ENCODE assay signal across 26 cellular contexts in the genomic region with DNA sequence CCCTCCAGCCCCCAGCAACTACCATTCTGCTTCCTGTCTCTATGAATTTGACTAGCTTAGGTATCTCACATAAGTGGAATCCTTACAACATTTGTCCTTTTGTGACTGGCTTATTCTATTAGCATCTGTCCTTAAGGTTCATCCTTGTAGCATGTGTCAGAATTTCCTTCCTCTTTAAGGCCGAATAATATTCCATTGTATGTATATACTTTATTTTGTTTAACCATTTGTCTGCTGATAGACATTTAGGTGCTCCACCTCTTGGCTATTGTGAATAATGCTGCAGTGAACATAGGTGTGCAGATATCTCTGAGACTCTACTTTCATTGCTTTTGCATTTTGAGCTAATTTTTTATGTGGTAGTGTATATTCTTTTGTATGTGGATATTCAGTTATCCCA.
A peak's percentile ranks its signal among the peaks of the same experiment; 100 is the strongest.
DNase-seq lines count a peak whose midpoint lies in the region; ATAC-seq, FAIRE-seq and TF ChIP-seq lines count a peak whose summit lies in the region.
"Had no signal": no experiment of that assay in that cellular context is flagged by ENCODE, and none has a peak within 500 bp of the region (broad histone marks: within the 10 kb centered on the region; RNA-seq: fewer than 3 reads in every experiment).

No MANE protein-coding gene starts in this region.

- peak; percentile 44 for FAIRE-seq in K562 (lab: Jason Lieb, UNC)
- FAIRE-seq: A549, GM12891, H1 had no signal

- H3K4me2 ChIP-seq in mammary epithelial cell (ENCODE audit: insufficient read depth, low read depth, low read length) (no peak overlapping the region), K562 (ENCODE audit: insufficient read depth, low read length) (no peak overlapping the region)
- H3K4me2 ChIP-seq: A549; BLaER1 treated with 17β-estradiol and CSF1 and Interleukin-3, amounts not matched to agents 10 nM and 100 nM had no signal

- DNase-seq in MCF 10A (ENCODE audit: unreplicated experiment) (no peak), mammary epithelial cell (no peak), K562 (ENCODE audit: extremely low read depth in 1 of 4, low spot score in 3 of 4) (no peak), foreskin keratinocyte (no peak), Calu3 (no peak)
- DNase-seq: 8988T; ACHN; AML-193; BE2C; CD4-positive, alpha-beta T cell; CD8-positive, alpha-beta memory T cell; DMS53; DMS79 treated with DMSO at 0.1 percent for 48 hours; GF-D8; GM23248; H7; HCEC 1CT; HFFc6 had no signal

- H3K9me3 Mint-ChIP-seq in MCF 10A (ENCODE audit: unreplicated experiment) (no peaks in the 10 kb centered on the region), Calu3 (ENCODE audit: low read depth, unreplicated experiment) (no peaks in the 10 kb centered on the region)
- H3K9me3 Mint-ChIP-seq in activated T-helper 17 cell treated with anti-CD3 and anti-CD28 coated beads, Interleukin-2, amount 50 U/mL, for 72 hours: no peaks in the 10 kb centered on the region
- H3K9me3 Mint-ChIP-seq: CD4-positive, alpha-beta T cell; CD8-positive, alpha-beta memory T cell; HFFc6 had no signal

- H3K79me2 ChIP-seq in mammary epithelial cell (ENCODE audit: insufficient read depth, low read length): peaks cover 24% of the 10 kb centered on the region
- H3K79me2 ChIP-seq in K562 (ENCODE audit: control insufficient read depth, insufficient read depth, low read length): 0 out of 3 replicates have a peak, but pooled peaks cover 3% of the 10 kb centered on the region

- no peaks in the 10 kb centered on the region for H3K27me3 ChIP-seq in mammary epithelial cell (ENCODE audit: insufficient read depth, low read length)
- no peaks in the 10 kb centered on the region for H3K27me3 ChIP-seq in K562 (ENCODE audit: control insufficient read depth in 2 of 2, insufficient read depth in 2 of 2, low read length in 2 of 2)
- no peaks in the 10 kb centered on the region for H3K27me3 ChIP-seq in foreskin keratinocyte
- H3K27me3 ChIP-seq: BE2C; BLaER1 treated with 17β-estradiol and CSF1 and Interleukin-3, amounts not matched to agents 10 nM and 100 nM had no signal

- H3K4me3 ChIP-seq in mammary epithelial cell (replicated peaks in 1 of 3; ENCODE audit: insufficient read depth in 1 of 3, low read depth in 2 of 3, low read length in 3 of 3) (no peak overlapping the region), HEK293 (ENCODE audit: low read depth, low read length) (no peak overlapping the region), K562 (no peak overlapping the region)
- H3K4me3 ChIP-seq: A549; BLaER1 treated with 17β-estradiol and CSF1 and Interleukin-3, amounts not matched to agents 10 nM and 100 nM; GM23248 had no signal

- H3K9ac ChIP-seq in mammary epithelial cell (ENCODE audit: insufficient read depth, low read length) (no peak overlapping the region), K562 (ENCODE audit: insufficient read depth in 1 of 2, low read depth in 2 of 2, low read length in 2 of 2) (no peak overlapping the region)
- H3K9ac ChIP-seq: BLaER1 treated with 17β-estradiol and CSF1 and Interleukin-3, amounts not matched to agents 10 nM and 100 nM; GM23248 had no signal

- H3K4me1 ChIP-seq in mammary epithelial cell (ENCODE audit: insufficient read depth, low read length) (no peaks in the 10 kb centered on the region), HEK293 (ENCODE audit: control insufficient read depth, insufficient read depth, low read length) (0 out of 2 replicates have a peak, but pooled peaks cover 3% of the 10 kb centered on the region), K562 (replicated peaks in 1 of 2; ENCODE audit: control insufficient read depth in 2 of 2, insufficient read depth in 2 of 2, low read length in 2 of 2) (no peaks in the 10 kb centered on the region), foreskin keratinocyte (no peaks in the 10 kb centered on the region)
- H3K4me1 ChIP-seq: BE2C had no signal

- no peaks in the 10 kb centered on the region for H4K20me1 ChIP-seq in mammary epithelial cell (ENCODE audit: insufficient read depth, low read length)
- H4K20me1 ChIP-seq in K562 (replicated peaks; ENCODE audit: control insufficient read depth, insufficient read depth, low read length): 0 out of 2 replicates have a peak, but pooled peaks cover 3% of the 10 kb centered on the region

- WGBS in mammary epithelial cell (ENCODE audit: low coverage, missing lambda C conversion rate): 74% methylated on average over 1 of the region's 1 CpG
- WGBS in K562 (ENCODE audit: insufficient coverage, low coverage, missing lambda C conversion rate): 12% methylated on average over 1 of the region's 1 CpG

- ATAC-seq in K562: no peak
- ATAC-seq in foreskin keratinocyte: no peak
- ATAC-seq in activated T-helper 17 cell treated with anti-CD3 and anti-CD28 coated beads, Interleukin-2, amount 50 U/mL, for 72 hours (replicated peaks): no peak
- no peak for ATAC-seq in HG03025 (IDR thresholded peaks at IDR 0.05; ENCODE audit: low FRiP score, unreplicated experiment)
- ATAC-seq: A549 had no signal

- H3K27me3 Mint-ChIP-seq in MCF 10A (ENCODE audit: insufficient read depth, unreplicated experiment): no peaks in the 10 kb centered on the region
- H3K27me3 Mint-ChIP-seq in activated T-helper 17 cell treated with anti-CD3 and anti-CD28 coated beads, Interleukin-2, amount 50 U/mL, for 72 hours: no peaks in the 10 kb centered on the region
- H3K27me3 Mint-ChIP-seq in Calu3 (ENCODE audit: unreplicated experiment): no peaks in the 10 kb centered on the region
- H3K27me3 Mint-ChIP-seq: CD4-positive, alpha-beta T cell; CD8-positive, alpha-beta memory T cell had no signal

- no peak overlapping the region for H2AFZ ChIP-seq in mammary epithelial cell (ENCODE audit: low read depth, low read length)
- H2AFZ ChIP-seq in K562 (ENCODE audit: low read depth, low read length): no peak overlapping the region
- H2AFZ ChIP-seq: GM23248 had no signal

- H3K27ac Mint-ChIP-seq in MCF 10A (ENCODE audit: low read depth, unreplicated experiment) (peak overlapping the region; percentile 4), Calu3 (ENCODE audit: unreplicated experiment) (no peak overlapping the region)
- H3K27ac Mint-ChIP-seq in activated T-helper 17 cell treated with anti-CD3 and anti-CD28 coated beads, Interleukin-2, amount 50 U/mL, for 72 hours: no peak overlapping the region
- H3K27ac Mint-ChIP-seq: CD14-positive monocyte; CD4-positive, alpha-beta T cell; HFFc6 had no signal

- CTCF ChIA-PET in MCF 10A (lab: Yijun Ruan, JAX) (no interaction called here), mammary epithelial cell (lab: Charles Lee; ENCODE audit: low non-redundant PET) (interaction anchor here (0.6 kb wide), 1 partner anchor 137 kb away, joined by 4 read pairs; no protein-coding TSS in a partner anchor), HEK293 (lab: Yijun Ruan, JAX) (interaction anchor here (0.6 kb wide), 1 partner anchor 68 kb away, joined by 3 read pairs; no protein-coding TSS in a partner anchor), K562 (lab: Yijun Ruan, JAX; ENCODE audit: low intra/inter-chr PET ratio) (no interaction called here), Calu3 (lab: Charles Lee) (no interaction called here)

- H3K4me3 Mint-ChIP-seq in MCF 10A (ENCODE audit: unreplicated experiment): no peak overlapping the region
- no peak overlapping the region for H3K4me3 Mint-ChIP-seq in activated T-helper 17 cell treated with anti-CD3 and anti-CD28 coated beads, Interleukin-2, amount 50 U/mL, for 72 hours
- no peak overlapping the region for H3K4me3 Mint-ChIP-seq in Calu3 (ENCODE audit: low read depth, unreplicated experiment)
- H3K4me3 Mint-ChIP-seq: CD14-positive monocyte; CD4-positive, alpha-beta T cell; CD8-positive, alpha-beta memory T cell; HFFc6 had no signal

- in situ Hi-C loops in mammary epithelial cell (cut with MboI; ENCODE audit: low sequenced_read_pairs in 2 of 2): no loop called here
- in situ Hi-C loops in K562 (cut with MboI): no loop called here

- TF ChIP-seq POLR2A in K562 (conservative IDR thresholded peaks at IDR 0.05): no peak

- no peaks in the 10 kb centered on the region for H3K9me1 ChIP-seq in K562 (ENCODE audit: control insufficient read depth, insufficient read depth, low read length)

- TF ChIP-seq RAD21 in K562 (CRISPR knock-in tag; conservative IDR thresholded peaks at IDR 0.05 in 1 of 2, IDR thresholded peaks at IDR 0.05 in 1 of 2): no peak

- H3K27ac ChIP-seq in mammary epithelial cell (ENCODE audit: insufficient read depth, low read depth, low read length): no peak overlapping the region
- H3K27ac ChIP-seq in HEK293 (ENCODE audit: extremely low read depth, low read depth, low read length): no peak overlapping the region
- no peak overlapping the region for H3K27ac ChIP-seq in K562 (ENCODE audit: extremely low read depth, low read depth, low read length)
- no peak overlapping the region for H3K27ac ChIP-seq in foreskin keratinocyte
- H3K27ac ChIP-seq: A549; BLaER1 treated with 17β-estradiol and CSF1 and Interleukin-3, amounts not matched to agents 10 nM and 100 nM; GM23248 had no signal

- POLR2A ChIA-PET in MCF 10A (lab: Yijun Ruan, JAX): interaction anchor here (1.2 kb wide), 1 partner anchor 76 kb away, joined by 3 read pairs; no protein-coding TSS in a partner anchor
- POLR2A ChIA-PET in HEK293 (lab: Yijun Ruan, JAX): no interaction called here
- POLR2A ChIA-PET in K562 (lab: Yijun Ruan, JAX): interaction anchor here (0.6 to 1.2 kb wide), 4 partner anchors 13 to 38 kb away, joined by 3 to 5 read pairs (median 4); no protein-coding TSS in a partner anchor

- TF ChIP-seq CTCF in MCF 10A (IDR thresholded peaks at IDR 0.05; ENCODE audit: unreplicated experiment) (no peak), mammary epithelial cell (conservative IDR thresholded peaks at IDR 0.05 in 1 of 2, IDR thresholded peaks at IDR 0.05 in 1 of 2; ENCODE audit: extremely low read depth in 1 of 2, insufficient read depth in 1 of 2, low read depth in 1 of 2, low read length in 2 of 2) (no peak), HEK293 (tag by site-specific recombination; IDR thresholded peaks at IDR 0.05) (no peak), K562 (IDR thresholded peaks at IDR 0.05 in 2 of 3, conservative IDR thresholded peaks at IDR 0.05 in 1 of 3; ENCODE audit: insufficient read depth in 2 of 3, low read depth in 1 of 3, low read length in 3 of 3) (no peak), foreskin keratinocyte (conservative IDR thresholded peaks at IDR 0.05) (peak; percentile 9), Calu3 (IDR thresholded peaks at IDR 0.05; ENCODE audit: unreplicated experiment) (no peak)

- BruUV-seq in MCF 10A (replicated peaks; lab: Mats Ljungman, UMichigan) (no TSS peak), mammary epithelial cell (replicated peaks; lab: Mats Ljungman, UMichigan) (no TSS peak), K562 (replicated peaks; lab: Mats Ljungman, UMichigan) (no TSS peak), Calu3 (replicated peaks; lab: Mats Ljungman, UMichigan) (no TSS peak)

- H3K36me3 Mint-ChIP-seq in MCF 10A (ENCODE audit: insufficient read depth, unreplicated experiment) (peaks cover 19% of the 10 kb centered on the region), Calu3 (ENCODE audit: insufficient read depth, unreplicated experiment) (peaks cover 5% of the 10 kb centered on the region)
- H3K36me3 Mint-ChIP-seq in activated T-helper 17 cell treated with anti-CD3 and anti-CD28 coated beads, Interleukin-2, amount 50 U/mL, for 72 hours (ENCODE audit: low read depth): no peaks in the 10 kb centered on the region

- intact Hi-C loops in MCF 10A (cut with micrococcal nuclease): no loop called here
- intact Hi-C loops in mammary epithelial cell (cut with micrococcal nuclease): no loop called here
- intact Hi-C loops in K562 (cut with micrococcal nuclease): no loop called here
- intact Hi-C loops in Calu3 (cut with micrococcal nuclease; ENCODE audit: unreplicated experiment): loop anchor here (10.0 kb wide), 1 partner anchor 48 kb away; no protein-coding TSS in a partner anchor

- dilution Hi-C loops in mammary epithelial cell (cut with HindIII; ENCODE audit: low sequenced_read_pairs): no loop called here

- no peaks in the 10 kb centered on the region for H3K9me3 ChIP-seq in mammary epithelial cell (replicated peaks; ENCODE audit: insufficient read depth, low read length)
- no peaks in the 10 kb centered on the region for H3K9me3 ChIP-seq in HEK293 (ENCODE audit: control insufficient read depth, insufficient read depth, low read depth, low read length)
- H3K9me3 ChIP-seq in K562 (replicated peaks; ENCODE audit: control insufficient read depth, insufficient read depth, low read depth, low read length): no peaks in the 10 kb centered on the region

- H3K36me3 ChIP-seq in mammary epithelial cell (ENCODE audit: insufficient read depth, low read length): peaks cover 4% of the 10 kb centered on the region
- H3K36me3 ChIP-seq in HEK293 (ENCODE audit: control insufficient read depth in 2 of 2, insufficient read depth in 1 of 2, low read length in 2 of 2): peaks cover 4 to 5% of the 10 kb centered on the region in 2 experiments; a peak in 2 of 3 replicates
- no peaks in the 10 kb centered on the region for H3K36me3 ChIP-seq in K562 (ENCODE audit: control insufficient read depth, insufficient read depth, low read length)
- H3K36me3 ChIP-seq: BE2C had no signal

- TF ChIP-seq EP300 in K562 (IDR thresholded peaks at IDR 0.05; ENCODE audit: low read length): no peak

- no peaks in the 10 kb centered on the region for H3K4me1 Mint-ChIP-seq in MCF 10A (ENCODE audit: insufficient read depth, unreplicated experiment)
- no peaks in the 10 kb centered on the region for H3K4me1 Mint-ChIP-seq in activated T-helper 17 cell treated with anti-CD3 and anti-CD28 coated beads, Interleukin-2, amount 50 U/mL, for 72 hours
- H3K4me1 Mint-ChIP-seq in Calu3 (ENCODE audit: low read depth, unreplicated experiment): peaks cover 10% of the 10 kb centered on the region

Comparison
In these comparisons a context has a peak if more than half of its experiments do, and no peak if none do; other contexts are left out.
1. CTCF ChIA-PET loops: an anchor here in mammary epithelial cell (0.6 kb wide) and HEK293 (0.6 kb wide); none called in MCF 10A, K562 and Calu3.